Comparison of ENCODE assay signal across 9 cellular contexts in the genomic region with DNA sequence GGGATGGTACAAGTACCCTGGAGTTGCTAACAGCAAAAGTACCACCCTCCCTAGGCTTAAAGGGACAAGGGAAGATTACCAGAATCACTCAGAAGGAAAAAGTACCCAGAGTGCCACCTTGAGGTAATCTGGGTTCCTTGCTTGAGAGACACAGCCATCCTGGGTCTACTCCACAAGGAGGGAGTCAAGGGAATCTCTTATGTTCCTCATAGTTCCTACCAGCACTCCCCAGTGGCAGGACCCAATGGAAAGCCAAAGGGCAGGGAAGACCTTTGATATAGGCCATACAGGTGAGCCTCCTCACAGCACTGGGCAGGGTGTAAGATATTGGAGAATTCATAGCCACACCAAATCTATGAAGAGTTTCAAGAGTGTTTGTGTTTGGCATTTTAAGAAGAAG. TPM values are rescaled to one million over a fixed set of nuclear protein-coding genes. Genes with fewer than 3 reads are reported as not detected.
DNase-seq lines count a peak whose midpoint lies in the region; ATAC-seq and TF ChIP-seq lines count a peak whose summit lies in the region.
"Had no signal": no experiment of that assay in that cellular context is flagged by ENCODE, and none has a peak within 500 bp of the region (broad histone marks: within the 10 kb centered on the region; RNA-seq: fewer than 3 reads in every experiment).

No MANE protein-coding gene starts in this region.

- no peaks in the 10 kb centered on the region for H3K9me3 ChIP-seq in body of pancreas
- H3K9me3 ChIP-seq: BLaER1 treated with 17β-estradiol and CSF1 and Interleukin-3, amounts not matched to agents 10 nM and 100 nM had no signal

- H3K4me3 ChIP-seq in choroid plexus epithelial cell (ENCODE audit: low read depth, low read length) (no peak overlapping the region), body of pancreas (no peak overlapping the region)
- H3K4me3 ChIP-seq: BLaER1 treated with 17β-estradiol and CSF1 and Interleukin-3, amounts not matched to agents 10 nM and 100 nM had no signal

- peak; percentile 56 for TF ChIP-seq CTCF in choroid plexus epithelial cell (conservative IDR thresholded peaks at IDR 0.05; ENCODE audit: low read depth, low read length)
- no peak for TF ChIP-seq CTCF in body of pancreas (IDR thresholded peaks at IDR 0.05)

- intact Hi-C loops in body of pancreas (cut with DNase I) = no loop called here

- H3K36me3 ChIP-seq in body of pancreas (replicated peaks in 1 of 2; ENCODE audit: insufficient read depth in 1 of 2, low read depth in 2 of 2) = no peaks in the 10 kb centered on the region
- H3K36me3 ChIP-seq: BLaER1 treated with 17β-estradiol and CSF1 and Interleukin-3, amounts not matched to agents 10 nM and 100 nM had no signal

- no peaks in the 10 kb centered on the region for H3K4me1 ChIP-seq in body of pancreas

- peak; percentile 2 for DNase-seq in NCI-H2227 (lab: John Stamatoyannopoulos, UW; ENCODE audit: unreplicated experiment)
- no peak for DNase-seq in NCI-H2227 treated with DMSO at 0.1 percent for 48 hours (lab: John Stamatoyannopoulos, UW)
- DNase-seq in RPMI7951 (ENCODE audit: low read depth) = peak; percentile 11
- DNase-seq in choroid plexus epithelial cell (ENCODE audit: low read depth) = peak; percentile 48
- DNase-seq in stimulated activated CD4-positive, alpha-beta T cell treated with anti-CD3 and anti-CD28 coated beads, TNF-alpha, amount 100 ng/mL, for 24 hours (ENCODE audit: low read depth in 3 of 3) = peak; percentile 19 to 46 (median 35)
- DNase-seq in GDM1 (lab: John Stamatoyannopoulos, UW) = no peak
- no peak for DNase-seq in body of pancreas

- no peaks in the 10 kb centered on the region for H3K27me3 ChIP-seq in body of pancreas
- H3K27me3 ChIP-seq: BLaER1 treated with 17β-estradiol and CSF1 and Interleukin-3, amounts not matched to agents 10 nM and 100 nM had no signal

- no peak for TF ChIP-seq POLR2A in body of pancreas (IDR thresholded peaks at IDR 0.05)

- ATAC-seq in HG02884 (IDR thresholded peaks at IDR 0.05; ENCODE audit: unreplicated experiment) = no peak
- no peak for ATAC-seq in body of pancreas

- no peak overlapping the region for H3K27ac ChIP-seq in body of pancreas
- H3K27ac ChIP-seq: BLaER1 treated with 17β-estradiol and CSF1 and Interleukin-3, amounts not matched to agents 10 nM and 100 nM had no signal

RNA-seq across cellular contexts. Expression of gene IL2, which starts 5.7 kb away (rescaled TPM):
- not detected in 2 replicates for total RNA-seq in RPMI7951 (2014; rRNA removed; shearing (Covaris generic))
- not detected for total RNA-seq in body of pancreas

Comparison
In these comparisons a context has a peak if more than half of its experiments do, and no peak if none do; other contexts are left out.
1. DNase-seq: peak in NCI-H2227 (single experiment), RPMI7951 (single experiment), choroid plexus epithelial cell (single experiment) and stimulated activated CD4-positive, alpha-beta T cell treated with anti-CD3 and anti-CD28 coated beads, TNF-alpha, amount 100 ng/mL, for 24 hours (3 of 3); none in NCI-H2227 treated with DMSO at 0.1 percent for 48 hours (single experiment), GDM1 (single experiment) and body of pancreas (0 of 4).